17 cellular contexts compared by ENCODE assay signal in the genomic region with DNA sequence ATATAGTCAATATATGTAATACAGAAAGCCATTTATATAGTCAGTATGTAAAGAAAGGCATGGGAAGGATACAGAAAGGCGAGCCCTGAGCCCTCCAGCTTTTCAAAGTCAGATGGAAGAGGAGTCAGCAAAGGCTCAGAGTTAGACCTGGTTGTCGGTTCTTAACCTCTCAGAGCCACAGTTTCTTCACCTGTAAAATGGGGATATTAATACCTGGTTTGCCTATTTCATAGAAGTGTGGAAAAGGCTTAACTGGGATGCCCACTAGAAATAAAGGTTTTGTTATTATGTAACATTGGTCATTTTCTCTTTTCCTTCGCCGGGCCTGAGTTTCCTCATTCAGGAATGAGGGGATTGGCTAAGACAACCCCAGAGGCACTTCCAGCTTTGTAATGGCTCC.
"Had no signal": no experiment of that assay in that cellular context is flagged by ENCODE, and none has a peak within 500 bp of the region (broad histone marks: within the 10 kb centered on the region; RNA-seq: fewer than 3 reads in every experiment).

No MANE protein-coding gene starts in this region.

- H3K27ac ChIP-seq: brain microvascular endothelial cell, heart left ventricle, psoas muscle had no signal

- H3K9me3 Mint-ChIP-seq: activated T-cell treated with anti-CD3 and anti-CD28 coated beads, Interleukin-2, amount 50 U/mL, for 24 hours; dendritic cell treated with granulocyte-macrophage colony-stimulating factor and Interleukin-4, amounts not matched to agents 40 ng/mL and 50 ng/mL, for 4 days; naive thymus-derived CD8-positive, alpha-beta T cell; type B pancreatic cell had no signal

- H3K27me3 Mint-ChIP-seq: activated T-cell treated with anti-CD3 and anti-CD28 coated beads, Interleukin-2, amount 50 U/mL, for 24 hours; dendritic cell treated with granulocyte-macrophage colony-stimulating factor and Interleukin-4, amounts not matched to agents 40 ng/mL and 50 ng/mL, for 4 days; naive thymus-derived CD8-positive, alpha-beta T cell; type B pancreatic cell had no signal

- ATAC-seq: activated CD4-positive, CD25-positive, alpha-beta regulatory T cell treated with anti-CD3 and anti-CD28 coated beads, Interleukin-2, amount 50 U/mL, for 24 hours; esophagus mucosa; heart left ventricle; naive thymus-derived CD8-positive, alpha-beta T cell; psoas muscle had no signal

- H3K27me3 ChIP-seq: brain microvascular endothelial cell, heart left ventricle, sigmoid colon had no signal

- FAIRE-seq: islet of Langerhans had no signal

- DNase-seq: activated CD4-positive, alpha-beta T cell treated with anti-CD3 and anti-CD28 coated beads, Interleukin-2, amount 50 U/mL, for 4 hours; activated naive CD4-positive, alpha-beta T cell treated with Interleukin-2 at 50 U/mL for 16 hours; activated T-cell treated with anti-CD3 and anti-CD28 coated beads, Interleukin-2, amount 50 U/mL, for 24 hours; amniotic stem cell; brain microvascular endothelial cell; cerebellar nuclear complex; heart left ventricle; psoas muscle; sigmoid colon; stimulated activated CD4-positive, alpha-beta T cell treated with anti-CD3 and anti-CD28 coated beads, Interleukin-2, amount 100 ng/mL, for 24 hours; stimulated activated naive CD4-positive, alpha-beta T cell had no signal

- H3K4me3 Mint-ChIP-seq: dendritic cell treated with granulocyte-macrophage colony-stimulating factor and Interleukin-4, amounts not matched to agents 40 ng/mL and 50 ng/mL, for 4 days had no signal

- H3K4me3 ChIP-seq: heart left ventricle, sigmoid colon had no signal

- H3K9me3 ChIP-seq: heart left ventricle, psoas muscle, sigmoid colon had no signal
